1 cellular context compared by ENCODE assay signal in genomic region chr20:43459022-43459942, GRCh38.
TF ChIP-seq lines count a peak whose summit lies in the region.

No MANE protein-coding gene starts in this region.

TF ChIP-seq in HepG2, 621 proteins besides CTCF, POLR2A, EP300 and RAD21 (continued from another document):
- TF ChIP-seq CSRNP2 (CRISPR knock-in tag; conservative IDR thresholded peaks at IDR 0.05; ENCODE audit: low read depth) (0 out of 2 replicates have a peak, but pooled peaks have one; percentile 68), SAFB2 (CRISPR knock-in tag; IDR thresholded peaks at IDR 0.05; ENCODE audit: borderline replicate concordance, low read depth) (0 out of 2 replicates have a peak, but pooled peaks have one; percentile 35), NR2F2 (IDR thresholded peaks at IDR 0.05; ENCODE audit: borderline replicate concordance, low read depth) (peak; percentile 86), PAF1 (CRISPR knock-in tag; IDR thresholded peaks at IDR 0.05) (peak; percentile 78; the same call in 1 of the 2 replicates), ATF1 (CRISPR knock-in tag; IDR thresholded peaks at IDR 0.05) (peak; percentile 39; the same call in 1 of the 2 replicates), POGZ (CRISPR knock-in tag; IDR thresholded peaks at IDR 0.05) (peak; percentile 54; the same call in 1 of the 2 replicates), POLR2G (IDR thresholded peaks at IDR 0.05; ENCODE audit: low read depth, low read length) (peak; percentile 60; the same call in 1 of the 2 replicates), NONO (IDR thresholded peaks at IDR 0.05) (no peak), NONO (CRISPR knock-in tag; conservative IDR thresholded peaks at IDR 0.05) (peak; percentile 61; the same call in 1 of the 2 replicates), ZNF350 (CRISPR knock-in tag; IDR thresholded peaks at IDR 0.05; ENCODE audit: borderline replicate concordance, low read depth) (0 out of 2 replicates have a peak, but pooled peaks have one; percentile 19), RARA (CRISPR knock-in tag; IDR thresholded peaks at IDR 0.05) (peak; percentile 83), HDAC6 (IDR thresholded peaks at IDR 0.05; ENCODE audit: low read depth, low read length) (0 out of 2 replicates have a peak, but pooled peaks have one; percentile 16), HOXA7 (CRISPR knock-in tag; IDR thresholded peaks at IDR 0.05) (no peak), SALL1 (CRISPR knock-in tag; IDR thresholded peaks at IDR 0.05) (0 out of 2 replicates have a peak, but pooled peaks have one; percentile 20), NR2F6 (IDR thresholded peaks at IDR 0.05) (peak; percentile 97), NR2F6 (CRISPR knock-in tag; IDR thresholded peaks at IDR 0.05) (peak; percentile 98), ZNF740 (CRISPR knock-in tag; IDR thresholded peaks at IDR 0.05) (no peak), YY1 (IDR thresholded peaks at IDR 0.05; ENCODE audit: insufficient read depth, insufficient replicate concordance, low read depth, low read length) (peak; percentile 12), ZC3H13 (CRISPR knock-in tag; IDR thresholded peaks at IDR 0.05) (peak; percentile 54; the same call in 1 of the 2 replicates), RBM22 (optimal IDR thresholded peaks at IDR 0.05; ENCODE audit: low read length) (peak; percentile 91), NFKBIZ (CRISPR knock-in tag; IDR thresholded peaks at IDR 0.05) (peak; percentile 54; the same call in 1 of the 2 replicates), TEAD3 (CRISPR knock-in tag; optimal IDR thresholded peaks at IDR 0.05; ENCODE audit: borderline replicate concordance) (peak; percentile 73), GABPA (IDR thresholded peaks at IDR 0.05; ENCODE audit: low read depth, low read length) (no peak), GABPA (CRISPR knock-in tag; IDR thresholded peaks at IDR 0.05; ENCODE audit: low read depth) (peak; percentile 61), ZMYM4 (CRISPR knock-in tag; IDR thresholded peaks at IDR 0.05) (peak; percentile 49; the same call in 1 of the 2 replicates), ZC3H4 (CRISPR knock-in tag; IDR thresholded peaks at IDR 0.05; ENCODE audit: borderline replicate concordance) (peak; percentile 58; the same call in 1 of the 2 replicates), NFIC (IDR thresholded peaks at IDR 0.05; ENCODE audit: low read length) (peak; percentile 36; the same call in 1 of the 2 replicates), ZNF75D (CRISPR knock-in tag; IDR thresholded peaks at IDR 0.05; ENCODE audit: borderline replicate concordance) (no peak), ZNF362 (CRISPR knock-in tag; IDR thresholded peaks at IDR 0.05; ENCODE audit: borderline replicate concordance) (no peak), NR2F1 (CRISPR knock-in tag; IDR thresholded peaks at IDR 0.05) (peak; percentile 91 to 92), ZHX2 (IDR thresholded peaks at IDR 0.05; ENCODE audit: low read depth) (peak; percentile 78), ZHX2 (CRISPR knock-in tag; IDR thresholded peaks at IDR 0.05; ENCODE audit: borderline replicate concordance) (no peak), HMGXB3 (CRISPR knock-in tag; IDR thresholded peaks at IDR 0.05; ENCODE audit: borderline replicate concordance) (peak; percentile 65; the same call in 1 of the 2 replicates), CREM (IDR thresholded peaks at IDR 0.05) (peak; percentile 32; the same call in 1 of the 2 replicates), CREM (CRISPR knock-in tag; IDR thresholded peaks at IDR 0.05) (no peak), FOSL2 (CRISPR knock-in tag; IDR thresholded peaks at IDR 0.05) (peak; percentile 40; the same call in 1 of the 2 replicates), AHDC1 (CRISPR knock-in tag; IDR thresholded peaks at IDR 0.05; ENCODE audit: borderline replicate concordance) (0 out of 2 replicates have a peak, but pooled peaks have one; percentile 19)
